8 cellular contexts compared by ENCODE assay signal in genomic region chr1:112509005-112509659, GRCh38. TPM values are rescaled to one million over a fixed set of nuclear protein-coding genes. Genes with fewer than 3 reads are reported as not detected.
DNase-seq lines count a peak whose midpoint lies in the region; ATAC-seq and TF ChIP-seq lines count a peak whose summit lies in the region.

No MANE protein-coding gene starts in this region.

- DNase-seq in activated T-helper 2 cell treated with anti-CD3 and anti-CD28 coated beads, Interferon-gamma antibody, Interleukin-2, Interleukin-4, amounts not matched to agents 10 μg/mL and 5 μg/mL and 100 μg/mL, durations not matched to agents 14 hours and 24 hours and 36 hours (ENCODE audit: low spot score): no peak
- DNase-seq in NCI-H1930 (lab: John Stamatoyannopoulos, UW): no peak
- DNase-seq in foreskin melanocyte: no peak

- H3K36me3 ChIP-seq in ectodermal cell (ENCODE audit: control insufficient read depth, insufficient read depth, low read length): no peaks in the 10 kb centered on the region
- no peaks in the 10 kb centered on the region for H3K36me3 ChIP-seq in muscle layer of colon (ENCODE audit: insufficient read depth, low read length)

- peak overlapping the region; percentile 52 for H3K4me3 ChIP-seq in ectodermal cell (ENCODE audit: insufficient read depth, low read depth, low read length)
- H3K4me3 ChIP-seq in muscle layer of colon (ENCODE audit: low read depth in 1 of 2, low read length in 2 of 2): peak overlapping the region; percentile 48 to 54

- no peak overlapping the region for H3K27ac ChIP-seq in ectodermal cell (ENCODE audit: insufficient read depth, low read depth, low read length, poor library complexity, severe bottlenecking)
- no peak overlapping the region for H3K27ac ChIP-seq in muscle layer of colon (ENCODE audit: low read depth, low read length)

- no peak overlapping the region for H3K4me3 Mint-ChIP-seq in activated T-helper 2 cell treated with anti-CD3 and anti-CD28 coated beads, Interferon-gamma antibody, Interleukin-2, Interleukin-4, amounts not matched to agents 10 μg/mL and 5 μg/mL and 100 μg/mL, durations not matched to agents 14 hours and 24 hours and 36 hours (ENCODE audit: low read depth)

- WGBS in ectodermal cell, 2 experiments: 1 to 2% methylated on average over 66 of the region's 66 CpGs

- H3K4me1 ChIP-seq in ectodermal cell (ENCODE audit: control insufficient read depth, insufficient read depth, low read length) (peaks cover 39% of the 10 kb centered on the region), muscle layer of colon (ENCODE audit: insufficient read depth, low read length) (peaks cover 11% of the 10 kb centered on the region)

- peaks cover 84% of the 10 kb centered on the region for H3K27me3 ChIP-seq in ectodermal cell (ENCODE audit: control insufficient read depth, insufficient read depth, low read length, poor library complexity, severe bottlenecking)
- H3K27me3 ChIP-seq in muscle layer of colon (ENCODE audit: control insufficient read depth in 1 of 2, insufficient read depth in 2 of 2, low read length in 2 of 2): peaks cover 18 to 35% of the 10 kb centered on the region in 2 donors

- no peak overlapping the region for H3K9ac ChIP-seq in muscle layer of colon (ENCODE audit: low read length)

- H3K9me3 ChIP-seq in ectodermal cell (ENCODE audit: control insufficient read depth, low read length): no peaks in the 10 kb centered on the region
- H3K9me3 ChIP-seq in muscle layer of colon (ENCODE audit: low read length): no peaks in the 10 kb centered on the region

- H3K27ac Mint-ChIP-seq in activated T-helper 2 cell treated with anti-CD3 and anti-CD28 coated beads, Interferon-gamma antibody, Interleukin-2, Interleukin-4, amounts not matched to agents 10 μg/mL and 5 μg/mL and 100 μg/mL, durations not matched to agents 14 hours and 24 hours and 36 hours: no peak overlapping the region

- intact Hi-C loops in activated T-helper 2 cell treated with anti-CD3 and anti-CD28 coated beads, Interferon-gamma antibody, Interleukin-2, Interleukin-4, amounts not matched to agents 10 μg/mL and 5 μg/mL and 100 μg/mL, durations not matched to agents 14 hours and 24 hours and 36 hours (cut with micrococcal nuclease): loop anchor here (2.0 to 5.0 kb wide), 3 partner anchors 108 to 196 kb away; partner anchors contain the start of genes CAPZA1, CTTNBP2NL and ST7L

- peaks cover 56% of the 10 kb centered on the region for H3K27me3 Mint-ChIP-seq in activated T-helper 2 cell treated with anti-CD3 and anti-CD28 coated beads, Interferon-gamma antibody, Interleukin-2, Interleukin-4, amounts not matched to agents 10 μg/mL and 5 μg/mL and 100 μg/mL, durations not matched to agents 14 hours and 24 hours and 36 hours (ENCODE audit: low read depth)

- H3K36me3 Mint-ChIP-seq in activated T-helper 2 cell treated with anti-CD3 and anti-CD28 coated beads, Interferon-gamma antibody, Interleukin-2, Interleukin-4, amounts not matched to agents 10 μg/mL and 5 μg/mL and 100 μg/mL, durations not matched to agents 14 hours and 24 hours and 36 hours (ENCODE audit: low read depth): no peaks in the 10 kb centered on the region

- no peaks in the 10 kb centered on the region for H3K9me3 Mint-ChIP-seq in activated T-helper 2 cell treated with anti-CD3 and anti-CD28 coated beads, Interferon-gamma antibody, Interleukin-2, Interleukin-4, amounts not matched to agents 10 μg/mL and 5 μg/mL and 100 μg/mL, durations not matched to agents 14 hours and 24 hours and 36 hours

- peak; percentile 30 for ATAC-seq in GM19438 (IDR thresholded peaks at IDR 0.05; ENCODE audit: low read depth, unreplicated experiment)
- peak; percentile 22 for ATAC-seq in SK-N-SH treated with all-trans-retinoic acid at 6 μM for 48 hours
- no peak for ATAC-seq in HG03175 (IDR thresholded peaks at IDR 0.05; ENCODE audit: unreplicated experiment)

- peaks cover 2% of the 10 kb centered on the region for H3K4me1 Mint-ChIP-seq in activated T-helper 2 cell treated with anti-CD3 and anti-CD28 coated beads, Interferon-gamma antibody, Interleukin-2, Interleukin-4, amounts not matched to agents 10 μg/mL and 5 μg/mL and 100 μg/mL, durations not matched to agents 14 hours and 24 hours and 36 hours (ENCODE audit: low read depth)

TF ChIP-seq in SK-N-SH treated with all-trans-retinoic acid at 6 μM for 48 hours, 23 proteins besides CTCF, POLR2A, EP300 and RAD21:
- no peak for TF ChIP-seq CSDC2 (CRISPR knock-in tag; IDR thresholded peaks at IDR 0.05)
- TF ChIP-seq SNAI2 (CRISPR knock-in tag; IDR thresholded peaks at IDR 0.05): no peak
- TF ChIP-seq CSRNP3 (CRISPR knock-in tag; IDR thresholded peaks at IDR 0.05): no peak
- no peak for TF ChIP-seq TCF4 (CRISPR knock-in tag; IDR thresholded peaks at IDR 0.05; ENCODE audit: borderline replicate concordance)
- no peak for TF ChIP-seq PATZ1 (CRISPR knock-in tag; IDR thresholded peaks at IDR 0.05; ENCODE audit: borderline replicate concordance)
- TF ChIP-seq GLIS3 (CRISPR knock-in tag; IDR thresholded peaks at IDR 0.05): no peak
- no peak for TF ChIP-seq OSR1 (CRISPR knock-in tag; IDR thresholded peaks at IDR 0.05)
- no peak for TF ChIP-seq POU6F1 (CRISPR knock-in tag; IDR thresholded peaks at IDR 0.05; ENCODE audit: borderline replicate concordance, low read depth)

RNA-seq across cellular contexts. Expression of gene WNT2B, which starts 0.4 kb away (rescaled TPM):
- polyA plus RNA-seq in ectodermal cell (2013, experiment 1 of 4): 10.1 TPM
- 14.1 TPM for polyA plus RNA-seq in ectodermal cell (2013, experiment 2 of 4)
- 6.1 TPM for polyA plus RNA-seq in ectodermal cell (2013, experiment 3 of 4)
- 9.0 TPM for polyA plus RNA-seq in ectodermal cell (2013, experiment 4 of 4)
- 0.16 TPM in 1 of 2 replicates, not detected in the other for total RNA-seq in activated T-helper 2 cell treated with anti-CD3 and anti-CD28 coated beads, Interferon-gamma antibody, Interleukin-2, Interleukin-4, amounts not matched to agents 10 μg/mL and 5 μg/mL and 100 μg/mL, durations not matched to agents 14 hours and 24 hours and 36 hours
